ENCODE assay signal across 1 cellular context in the genomic region with DNA sequence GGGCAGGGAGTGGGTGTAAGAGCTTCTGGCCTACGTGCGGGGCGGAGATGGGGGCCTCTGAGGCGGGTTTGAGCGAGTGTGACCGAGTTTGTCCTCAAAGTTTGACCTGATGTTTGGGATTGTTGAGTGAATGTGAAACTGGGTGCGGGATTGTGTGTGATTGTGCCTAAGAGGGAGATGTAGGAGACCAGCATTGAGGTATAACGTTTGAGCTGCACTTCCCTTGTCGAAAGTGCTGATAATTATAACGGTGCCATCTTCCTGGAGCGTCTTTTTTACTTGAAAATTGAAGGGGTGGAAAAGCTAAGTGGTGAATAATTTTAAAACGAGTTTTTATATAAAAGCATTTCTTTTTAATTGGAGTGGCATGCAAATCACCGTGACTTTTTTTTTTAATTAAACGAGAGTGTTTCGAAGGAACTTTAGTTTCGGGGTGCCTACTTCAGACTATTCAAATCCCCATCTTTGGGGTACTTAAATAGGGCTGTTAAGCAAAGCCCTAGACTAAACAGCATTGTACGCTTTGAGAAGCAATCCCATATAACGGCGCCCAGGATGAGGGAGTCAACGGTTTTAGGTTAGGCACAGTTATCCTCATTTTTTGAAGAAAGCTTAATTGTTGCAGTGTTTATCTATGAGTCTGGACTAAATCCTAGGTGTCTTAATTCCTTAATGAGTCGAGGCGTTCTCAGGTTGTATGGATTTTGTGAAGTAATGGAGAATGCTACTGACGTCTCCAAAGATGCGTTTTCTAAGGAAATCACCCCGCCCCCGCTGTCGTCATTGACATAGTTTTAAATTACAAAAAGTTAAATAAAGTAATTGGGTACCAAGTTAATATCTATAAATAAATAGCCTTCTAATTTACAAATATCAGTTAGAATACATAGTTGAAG.
A peak's percentile ranks its signal among the peaks of the same experiment; 100 is the strongest.
TF ChIP-seq lines count a peak whose summit lies in the region.

No MANE protein-coding gene starts in this region.

TF ChIP-seq in K562, 482 proteins besides CTCF, POLR2A, EP300 and RAD21 (continued from another document and continues in another):
- TF ChIP-seq, protein P1, sequence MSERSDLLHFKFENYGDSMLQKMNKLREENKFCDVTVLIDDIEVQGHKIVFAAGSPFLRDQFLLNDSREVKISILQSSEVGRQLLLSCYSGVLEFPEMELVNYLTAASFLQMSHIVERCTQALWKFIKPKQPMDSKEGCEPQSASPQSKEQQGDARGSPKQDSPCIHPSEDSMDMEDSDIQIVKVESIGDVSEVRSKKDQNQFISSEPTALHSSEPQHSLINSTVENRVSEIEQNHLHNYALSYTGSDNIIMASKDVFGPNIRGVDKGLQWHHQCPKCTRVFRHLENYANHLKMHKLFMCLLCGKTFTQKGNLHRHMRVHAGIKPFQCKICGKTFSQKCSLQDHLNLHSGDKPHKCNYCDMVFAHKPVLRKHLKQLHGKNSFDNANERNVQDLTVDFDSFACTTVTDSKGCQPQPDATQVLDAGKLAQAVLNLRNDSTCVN (CRISPR knock-in tag; IDR thresholded peaks at IDR 0.05): peak; percentile 80; the same call in 1 of the 2 replicates
- TF ChIP-seq ZC3H4 (CRISPR knock-in tag; IDR thresholded peaks at IDR 0.05; ENCODE audit: borderline replicate concordance) (0 out of 2 replicates have a peak, but pooled peaks have one; percentile 23), ZNF644 (tag; IDR thresholded peaks at IDR 0.05; ENCODE audit: low read depth) (no peak), CHD4 (IDR thresholded peaks at IDR 0.05; ENCODE audit: insufficient read depth, insufficient replicate concordance, low read depth, low read length, poor library complexity, severe bottlenecking) (no peak), CCNT2 (IDR thresholded peaks at IDR 0.05; ENCODE audit: borderline replicate concordance, extremely low read depth, insufficient read length, low read depth, low read length) (no peak), ERF (CRISPR knock-in tag; IDR thresholded peaks at IDR 0.05) (0 out of 2 replicates have a peak, but pooled peaks have one; percentile 27), PHF20 (IDR thresholded peaks at IDR 0.05; ENCODE audit: partially characterized antibody) (no peak), ZNF436 (CRISPR knock-in tag; IDR thresholded peaks at IDR 0.05) (no peak), KDM1A (IDR thresholded peaks at IDR 0.05) (no peak), SNIP1 (IDR thresholded peaks at IDR 0.05; ENCODE audit: low read depth) (no peak), ETV5 (CRISPR knock-in tag; IDR thresholded peaks at IDR 0.05; ENCODE audit: low read depth) (peak; percentile 69; the same call in 1 of the 2 replicates), TCF7 (IDR thresholded peaks at IDR 0.05; ENCODE audit: borderline replicate concordance) (no peak), NUFIP1 (IDR thresholded peaks at IDR 0.05; ENCODE audit: partially characterized antibody) (no peak), SOX6 (IDR thresholded peaks at IDR 0.05) (no peak), ZNF551 (CRISPR knock-in tag; IDR thresholded peaks at IDR 0.05) (no peak), NCOA4 (IDR thresholded peaks at IDR 0.05; ENCODE audit: partially characterized antibody) (no peak), POLR3A (IDR thresholded peaks at IDR 0.05; ENCODE audit: borderline replicate concordance, extremely low read depth, insufficient read depth, insufficient read length) (no peak), ZNF766 (CRISPR knock-in tag; conservative IDR thresholded peaks at IDR 0.05) (no peak; the same call in 1 of the 2 replicates), PHF21A (IDR thresholded peaks at IDR 0.05; ENCODE audit: borderline replicate concordance, low read depth) (no peak), RUNX1 (IDR thresholded peaks at IDR 0.05; ENCODE audit: low read depth) (no peak), ARID2 (IDR thresholded peaks at IDR 0.05) (no peak), SAFB (IDR thresholded peaks at IDR 0.05; ENCODE audit: borderline replicate concordance, low read depth, low read length) (no peak), U2AF2 (optimal IDR thresholded peaks at IDR 0.05; ENCODE audit: low read depth, low read length) (no peak), NFRKB (IDR thresholded peaks at IDR 0.05; ENCODE audit: low read depth) (peak; percentile 88), XRCC5 (IDR thresholded peaks at IDR 0.05; ENCODE audit: low read depth, low read length) (no peak), PHB (CRISPR knock-in tag; IDR thresholded peaks at IDR 0.05) (no peak), L3MBTL2 (IDR thresholded peaks at IDR 0.05) (no peak), ZNF282 (CRISPR knock-in tag; IDR thresholded peaks at IDR 0.05) (no peak), HNRNPK (IDR thresholded peaks at IDR 0.05; ENCODE audit: low read depth, low read length, poor library complexity, severe bottlenecking) (no peak), HMGN3 (IDR thresholded peaks at IDR 0.05; ENCODE audit: borderline replicate concordance, extremely low read depth, insufficient read length, low read depth, low read length) (no peak), SREBF1 (IDR thresholded peaks at IDR 0.05; ENCODE audit: borderline replicate concordance, low read depth, low read length) (no peak), DNMT1 (IDR thresholded peaks at IDR 0.05) (no peak), KDM5B (IDR thresholded peaks at IDR 0.05; ENCODE audit: insufficient replicate concordance, low read depth, low read length) (no peak), PRMT5 (CRISPR knock-in tag; IDR thresholded peaks at IDR 0.05) (no peak), WHSC1 (IDR thresholded peaks at IDR 0.05; ENCODE audit: low read length) (no peak), ZNF175 (CRISPR knock-in tag; IDR thresholded peaks at IDR 0.05; ENCODE audit: low read depth) (no peak), KLF10 (CRISPR knock-in tag; IDR thresholded peaks at IDR 0.05) (no peak), RFX7 (CRISPR knock-in tag; IDR thresholded peaks at IDR 0.05) (no peak), CAMTA2 (CRISPR knock-in tag; conservative IDR thresholded peaks at IDR 0.05) (no peak), ZNF584 (CRISPR knock-in tag; IDR thresholded peaks at IDR 0.05; ENCODE audit: low read depth) (no peak), HCFC1 (IDR thresholded peaks at IDR 0.05; ENCODE audit: low read depth, low read length) (no peak), ZNF507 (tag; conservative IDR thresholded peaks at IDR 0.05) (no peak), NR1H2 (CRISPR knock-in tag; IDR thresholded peaks at IDR 0.05) (no peak), TRIM24 (IDR thresholded peaks at IDR 0.05) (no peak), NFIX (CRISPR knock-in tag; IDR thresholded peaks at IDR 0.05; ENCODE audit: low read depth) (no peak), TSC22D4 (tag; IDR thresholded peaks at IDR 0.05) (no peak), MTA3 (IDR thresholded peaks at IDR 0.05; ENCODE audit: borderline replicate concordance) (no peak), ARID1B (IDR thresholded peaks at IDR 0.05) (no peak), SIN3A (IDR thresholded peaks at IDR 0.05; ENCODE audit: borderline replicate concordance in 2 of 2, control insufficient read depth in 1 of 2, low read depth in 2 of 2, low read length in 2 of 2) (0 out of 4 replicates have a peak, but pooled peaks of 1 of the 2 experiments have one; percentile 12)
- TF ChIP-seq, protein P2, sequence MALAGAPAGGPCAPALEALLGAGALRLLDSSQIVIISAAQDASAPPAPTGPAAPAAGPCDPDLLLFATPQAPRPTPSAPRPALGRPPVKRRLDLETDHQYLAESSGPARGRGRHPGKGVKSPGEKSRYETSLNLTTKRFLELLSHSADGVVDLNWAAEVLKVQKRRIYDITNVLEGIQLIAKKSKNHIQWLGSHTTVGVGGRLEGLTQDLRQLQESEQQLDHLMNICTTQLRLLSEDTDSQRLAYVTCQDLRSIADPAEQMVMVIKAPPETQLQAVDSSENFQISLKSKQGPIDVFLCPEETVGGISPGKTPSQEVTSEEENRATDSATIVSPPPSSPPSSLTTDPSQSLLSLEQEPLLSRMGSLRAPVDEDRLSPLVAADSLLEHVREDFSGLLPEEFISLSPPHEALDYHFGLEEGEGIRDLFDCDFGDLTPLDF (CRISPR knock-in tag; IDR thresholded peaks at IDR 0.05): no peak
- TF ChIP-seq, protein P3, sequence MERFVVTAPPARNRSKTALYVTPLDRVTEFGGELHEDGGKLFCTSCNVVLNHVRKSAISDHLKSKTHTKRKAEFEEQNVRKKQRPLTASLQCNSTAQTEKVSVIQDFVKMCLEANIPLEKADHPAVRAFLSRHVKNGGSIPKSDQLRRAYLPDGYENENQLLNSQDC (CRISPR knock-in tag; IDR thresholded peaks at IDR 0.05): no peak
- TF ChIP-seq, protein P4, sequence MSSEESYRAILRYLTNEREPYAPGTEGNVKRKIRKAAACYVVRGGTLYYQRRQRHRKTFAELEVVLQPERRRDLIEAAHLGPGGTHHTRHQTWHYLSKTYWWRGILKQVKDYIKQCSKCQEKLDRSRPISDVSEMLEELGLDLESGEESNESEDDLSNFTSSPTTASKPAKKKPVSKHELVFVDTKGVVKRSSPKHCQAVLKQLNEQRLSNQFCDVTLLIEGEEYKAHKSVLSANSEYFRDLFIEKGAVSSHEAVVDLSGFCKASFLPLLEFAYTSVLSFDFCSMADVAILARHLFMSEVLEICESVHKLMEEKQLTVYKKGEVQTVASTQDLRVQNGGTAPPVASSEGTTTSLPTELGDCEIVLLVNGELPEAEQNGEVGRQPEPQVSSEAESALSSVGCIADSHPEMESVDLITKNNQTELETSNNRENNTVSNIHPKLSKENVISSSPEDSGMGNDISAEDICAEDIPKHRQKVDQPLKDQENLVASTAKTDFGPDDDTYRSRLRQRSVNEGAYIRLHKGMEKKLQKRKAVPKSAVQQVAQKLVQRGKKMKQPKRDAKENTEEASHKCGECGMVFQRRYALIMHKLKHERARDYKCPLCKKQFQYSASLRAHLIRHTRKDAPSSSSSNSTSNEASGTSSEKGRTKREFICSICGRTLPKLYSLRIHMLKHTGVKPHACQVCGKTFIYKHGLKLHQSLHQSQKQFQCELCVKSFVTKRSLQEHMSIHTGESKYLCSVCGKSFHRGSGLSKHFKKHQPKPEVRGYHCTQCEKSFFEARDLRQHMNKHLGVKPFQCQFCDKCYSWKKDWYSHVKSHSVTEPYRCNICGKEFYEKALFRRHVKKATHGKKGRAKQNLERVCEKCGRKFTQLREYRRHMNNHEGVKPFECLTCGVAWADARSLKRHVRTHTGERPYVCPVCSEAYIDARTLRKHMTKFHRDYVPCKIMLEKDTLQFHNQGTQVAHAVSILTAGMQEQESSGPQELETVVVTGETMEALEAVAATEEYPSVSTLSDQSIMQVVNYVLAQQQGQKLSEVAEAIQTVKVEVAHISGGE (CRISPR knock-in tag; IDR thresholded peaks at IDR 0.05): no peak
- TF ChIP-seq, protein P5, sequence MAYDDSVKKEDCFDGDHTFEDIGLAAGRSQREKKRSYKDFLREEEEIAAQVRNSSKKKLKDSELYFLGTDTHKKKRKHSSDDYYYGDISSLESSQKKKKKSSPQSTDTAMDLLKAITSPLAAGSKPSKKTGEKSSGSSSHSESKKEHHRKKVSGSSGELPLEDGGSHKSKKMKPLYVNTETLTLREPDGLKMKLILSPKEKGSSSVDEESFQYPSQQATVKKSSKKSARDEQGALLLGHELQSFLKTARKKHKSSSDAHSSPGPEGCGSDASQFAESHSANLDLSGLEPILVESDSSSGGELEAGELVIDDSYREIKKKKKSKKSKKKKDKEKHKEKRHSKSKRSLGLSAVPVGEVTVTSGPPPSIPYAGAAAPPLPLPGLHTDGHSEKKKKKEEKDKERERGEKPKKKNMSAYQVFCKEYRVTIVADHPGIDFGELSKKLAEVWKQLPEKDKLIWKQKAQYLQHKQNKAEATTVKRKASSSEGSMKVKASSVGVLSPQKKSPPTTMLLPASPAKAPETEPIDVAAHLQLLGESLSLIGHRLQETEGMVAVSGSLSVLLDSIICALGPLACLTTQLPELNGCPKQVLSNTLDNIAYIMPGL (CRISPR knock-in tag; IDR thresholded peaks at IDR 0.05): no peak
- TF ChIP-seq, protein P6, sequence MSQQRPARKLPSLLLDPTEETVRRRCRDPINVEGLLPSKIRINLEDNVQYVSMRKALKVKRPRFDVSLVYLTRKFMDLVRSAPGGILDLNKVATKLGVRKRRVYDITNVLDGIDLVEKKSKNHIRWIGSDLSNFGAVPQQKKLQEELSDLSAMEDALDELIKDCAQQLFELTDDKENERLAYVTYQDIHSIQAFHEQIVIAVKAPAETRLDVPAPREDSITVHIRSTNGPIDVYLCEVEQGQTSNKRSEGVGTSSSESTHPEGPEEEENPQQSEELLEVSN (IDR thresholded peaks at IDR 0.05; ENCODE audit: borderline replicate concordance in 1 of 2, extremely low read depth in 1 of 2, insufficient read depth in 1 of 2, insufficient read length in 1 of 2, low read depth in 1 of 2, low read length in 1 of 2, poor library complexity in 1 of 2, severe bottlenecking in 1 of 2): no peak
- TF ChIP-seq, protein P7, sequence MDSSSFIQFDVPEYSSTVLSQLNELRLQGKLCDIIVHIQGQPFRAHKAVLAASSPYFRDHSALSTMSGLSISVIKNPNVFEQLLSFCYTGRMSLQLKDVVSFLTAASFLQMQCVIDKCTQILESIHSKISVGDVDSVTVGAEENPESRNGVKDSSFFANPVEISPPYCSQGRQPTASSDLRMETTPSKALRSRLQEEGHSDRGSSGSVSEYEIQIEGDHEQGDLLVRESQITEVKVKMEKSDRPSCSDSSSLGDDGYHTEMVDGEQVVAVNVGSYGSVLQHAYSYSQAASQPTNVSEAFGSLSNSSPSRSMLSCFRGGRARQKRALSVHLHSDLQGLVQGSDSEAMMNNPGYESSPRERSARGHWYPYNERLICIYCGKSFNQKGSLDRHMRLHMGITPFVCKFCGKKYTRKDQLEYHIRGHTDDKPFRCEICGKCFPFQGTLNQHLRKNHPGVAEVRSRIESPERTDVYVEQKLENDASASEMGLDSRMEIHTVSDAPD (CRISPR knock-in tag; IDR thresholded peaks at IDR 0.05): no peak
- TF ChIP-seq, protein P8, sequence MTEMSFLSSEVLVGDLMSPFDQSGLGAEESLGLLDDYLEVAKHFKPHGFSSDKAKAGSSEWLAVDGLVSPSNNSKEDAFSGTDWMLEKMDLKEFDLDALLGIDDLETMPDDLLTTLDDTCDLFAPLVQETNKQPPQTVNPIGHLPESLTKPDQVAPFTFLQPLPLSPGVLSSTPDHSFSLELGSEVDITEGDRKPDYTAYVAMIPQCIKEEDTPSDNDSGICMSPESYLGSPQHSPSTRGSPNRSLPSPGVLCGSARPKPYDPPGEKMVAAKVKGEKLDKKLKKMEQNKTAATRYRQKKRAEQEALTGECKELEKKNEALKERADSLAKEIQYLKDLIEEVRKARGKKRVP (CRISPR knock-in tag; IDR thresholded peaks at IDR 0.05): no peak
- TF ChIP-seq, protein P9, sequence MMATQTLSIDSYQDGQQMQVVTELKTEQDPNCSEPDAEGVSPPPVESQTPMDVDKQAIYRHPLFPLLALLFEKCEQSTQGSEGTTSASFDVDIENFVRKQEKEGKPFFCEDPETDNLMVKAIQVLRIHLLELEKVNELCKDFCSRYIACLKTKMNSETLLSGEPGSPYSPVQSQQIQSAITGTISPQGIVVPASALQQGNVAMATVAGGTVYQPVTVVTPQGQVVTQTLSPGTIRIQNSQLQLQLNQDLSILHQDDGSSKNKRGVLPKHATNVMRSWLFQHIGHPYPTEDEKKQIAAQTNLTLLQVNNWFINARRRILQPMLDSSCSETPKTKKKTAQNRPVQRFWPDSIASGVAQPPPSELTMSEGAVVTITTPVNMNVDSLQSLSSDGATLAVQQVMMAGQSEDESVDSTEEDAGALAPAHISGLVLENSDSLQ (IDR thresholded peaks at IDR 0.05): no peak
